Comparison of ENCODE assay signal across 9 cellular contexts in the genomic region with DNA sequence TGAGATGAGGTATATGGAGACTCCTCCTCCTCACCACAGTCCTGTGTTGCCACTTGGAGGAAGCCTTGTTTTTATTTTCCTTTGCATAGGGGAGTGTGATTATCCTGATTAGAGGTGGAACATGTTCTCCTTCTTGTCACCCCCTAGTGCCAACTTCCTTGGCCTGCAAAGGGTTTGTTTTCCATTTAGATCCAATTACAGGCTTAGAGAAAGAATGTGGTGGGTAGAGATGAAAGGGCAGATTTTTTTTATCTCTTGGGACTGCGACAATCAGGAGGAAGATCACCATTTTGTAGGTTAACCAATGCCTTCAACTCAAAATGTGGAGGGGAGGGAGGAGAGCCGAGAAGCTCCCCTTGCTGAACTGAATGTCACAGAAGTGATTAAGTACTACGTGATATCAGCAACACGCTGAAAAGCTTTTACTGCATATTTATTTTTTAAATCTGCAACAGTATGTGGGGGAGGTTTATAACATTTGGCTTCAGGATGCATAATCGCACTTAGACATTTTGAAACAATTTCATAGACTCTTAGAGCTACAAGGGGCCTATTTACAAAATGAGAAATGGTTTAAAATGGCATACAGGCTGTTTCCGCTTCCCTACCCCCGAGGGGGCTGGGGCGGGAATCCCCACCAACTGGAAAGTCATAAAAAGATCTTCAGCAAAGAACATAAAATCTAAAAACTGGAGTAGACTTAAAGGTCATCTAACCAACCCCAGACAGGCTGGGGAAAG. TPM values are rescaled to one million over a fixed set of nuclear protein-coding genes. Genes with fewer than 3 reads are reported as not detected.
DNase-seq lines count a peak whose midpoint lies in the region; ATAC-seq and TF ChIP-seq lines count a peak whose summit lies in the region.
"Had no signal": no experiment of that assay in that cellular context is flagged by ENCODE, and none has a peak within 500 bp of the region (broad histone marks: within the 10 kb centered on the region; RNA-seq: fewer than 3 reads in every experiment).

No MANE protein-coding gene starts in this region.

- no peak overlapping the region for H2AK5ac ChIP-seq in mesendoderm (ENCODE audit: low read length)

- WGBS in mesendoderm (ENCODE audit: extremely low coverage, insufficient coverage, low lambda C conversion rate) = no CpG with 5 or more reads among the region's 8 CpGs

- no peaks in the 10 kb centered on the region for H3K79me2 ChIP-seq in mesendoderm (ENCODE audit: control insufficient read depth, insufficient read depth, low read length)

- H3K79me1 ChIP-seq in mesendoderm (ENCODE audit: low read length) = no peaks in the 10 kb centered on the region

- H3K4ac ChIP-seq in mesendoderm (ENCODE audit: low read depth, low read length) = no peak overlapping the region

- H3K4me1 ChIP-seq in mesendoderm (ENCODE audit: control insufficient read depth, low read depth, low read length) = peaks cover 5% of the 10 kb centered on the region

- no peak for TF ChIP-seq CTCF in AG04449 (IDR thresholded peaks at IDR 0.05; ENCODE audit: insufficient read depth, low read length, missing control alignments)
- 0 out of 2 replicates have a peak, but pooled peaks have one; percentile 6 for TF ChIP-seq CTCF in WERI-Rb-1 (IDR thresholded peaks at IDR 0.05; ENCODE audit: low read depth, low read length)

- peak overlapping the region; percentile 75 for H3K18ac ChIP-seq in mesendoderm (ENCODE audit: low read length)

- H3K36me3 ChIP-seq in WERI-Rb-1 = no peaks in the 10 kb centered on the region; the same call in 1 of the 2 replicates
- no peaks in the 10 kb centered on the region for H3K36me3 ChIP-seq in mesendoderm (ENCODE audit: control insufficient read depth, insufficient read depth, low read length)

- no peak overlapping the region for H3K23ac ChIP-seq in mesendoderm (ENCODE audit: low read length)

- CTCF ChIA-PET in AG04449 (lab: Yijun Ruan, JAX) = interaction anchor here (1.0 to 2.4 kb wide), 4 partner anchors 8 to 159 kb away, joined by 3 to 11 read pairs (median 7); no protein-coding TSS in a partner anchor

- H3K56ac ChIP-seq in mesendoderm (ENCODE audit: low read length) = peak overlapping the region; percentile 38

- H2BK120ac ChIP-seq in mesendoderm (ENCODE audit: low read depth, low read length) = no peak overlapping the region

- H2BK15ac ChIP-seq in mesendoderm (replicated peaks; ENCODE audit: low read depth) = no peak overlapping the region

- no peak overlapping the region for H2BK5ac ChIP-seq in mesendoderm (ENCODE audit: low read length)

- H3K9me3 ChIP-seq in WERI-Rb-1 (ENCODE audit: severe bottlenecking) = no peaks in the 10 kb centered on the region

- H3K4me3 ChIP-seq in AG04449 (ENCODE audit: low read depth, low read length) = peak overlapping the region; percentile 48
- H3K4me3 ChIP-seq in WERI-Rb-1 (ENCODE audit: low read depth, low read length) = no peak overlapping the region
- no peak overlapping the region for H3K4me3 ChIP-seq in mesendoderm (ENCODE audit: low read length)
- H3K4me3 ChIP-seq: K562 had no signal

- H3K9ac ChIP-seq in mesendoderm (ENCODE audit: low read length) = no peak overlapping the region

- H3K4me2 ChIP-seq in mesendoderm (ENCODE audit: low read length) = no peak overlapping the region

- no peak overlapping the region for H3K27ac ChIP-seq in WERI-Rb-1
- H3K27ac ChIP-seq in mesendoderm (ENCODE audit: low read depth, low read length) = peak overlapping the region; percentile 26

- no peak overlapping the region for H4K5ac ChIP-seq in mesendoderm (ENCODE audit: low read length)

- H3K27me3 ChIP-seq in WERI-Rb-1 (ENCODE audit: insufficient read depth, low read depth, severe bottlenecking) (no peaks in the 10 kb centered on the region), mesendoderm (ENCODE audit: insufficient read depth, low read length, poor library complexity) (no peaks in the 10 kb centered on the region)

- peak; percentile 10 for ATAC-seq in GM18907 (IDR thresholded peaks at IDR 0.05; ENCODE audit: unreplicated experiment)
- no peak for ATAC-seq in HG03159 (IDR thresholded peaks at IDR 0.05; ENCODE audit: unreplicated experiment)
- ATAC-seq: K562 had no signal

- H4K8ac ChIP-seq in mesendoderm (ENCODE audit: low read depth, low read length) = no peak overlapping the region

- POLR2A ChIA-PET in AG04449 (lab: Yijun Ruan, JAX) = interaction anchor here (0.6 kb wide), 1 partner anchor 838 kb away, joined by 3 read pairs; no protein-coding TSS in a partner anchor

- no peak for DNase-seq in AG04449 (ENCODE audit: low read depth, low spot score)
- DNase-seq in WERI-Rb-1 = no peak
- peak; percentile 93 for DNase-seq in mesendoderm
- DNase-seq in MV-4-11 (lab: John Stamatoyannopoulos, UW) = no peak
- DNase-seq in CD1c-positive myeloid dendritic cell (ENCODE audit: extremely low spot score) = no peak
- no peak for DNase-seq in SW 1271 (lab: John Stamatoyannopoulos, UW)

RNA-seq across cellular contexts. Expression of gene LMCD1, which starts 2.4 kb away (rescaled TPM):
- 7.2 TPM for polyA plus RNA-seq in mesendoderm (2013, experiment 1 of 2)
- polyA plus RNA-seq in mesendoderm (2013, experiment 2 of 2) = 7.6 TPM
